Comparison of ENCODE assay signal across 20 cellular contexts in the genomic region with DNA sequence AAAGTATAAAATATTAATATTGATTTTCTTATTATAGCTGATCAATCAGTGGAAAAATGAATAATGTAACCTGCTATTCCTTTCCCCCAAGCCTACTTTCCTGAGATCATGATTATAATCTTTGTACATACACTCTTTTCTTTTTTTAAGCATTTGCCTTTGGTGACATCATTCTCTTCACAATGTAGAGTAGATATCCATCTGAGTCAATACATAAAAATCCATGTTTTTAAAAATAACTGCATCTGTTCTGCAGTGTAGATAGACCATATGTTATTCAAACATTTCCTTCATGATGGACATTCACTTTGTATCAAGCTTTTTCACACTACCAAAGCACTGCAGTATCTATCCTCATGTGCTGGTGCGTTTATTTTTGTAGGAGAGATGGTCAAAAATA.
DNase-seq lines count a peak whose midpoint lies in the region; ATAC-seq and TF ChIP-seq lines count a peak whose summit lies in the region.
"Had no signal": no experiment of that assay in that cellular context is flagged by ENCODE, and none has a peak within 500 bp of the region (broad histone marks: within the 10 kb centered on the region; RNA-seq: fewer than 3 reads in every experiment).

No MANE protein-coding gene starts in this region.

- peaks cover 19% of the 10 kb centered on the region for H3K79me1 ChIP-seq in mesenchymal stem cell (replicated peaks; ENCODE audit: low read length, poor library complexity, severe bottlenecking)

- no peak overlapping the region for H2BK120ac ChIP-seq in mesenchymal stem cell (ENCODE audit: low read depth, low read length)

- no peak for ATAC-seq in GM18511 (IDR thresholded peaks at IDR 0.05; ENCODE audit: unreplicated experiment)
- ATAC-seq: K562 had no signal

- no peak overlapping the region for H4K91ac ChIP-seq in mesenchymal stem cell (ENCODE audit: low read length)

- H3K4ac ChIP-seq in mesenchymal stem cell (ENCODE audit: low read depth in 1 of 2, low read length in 2 of 2): no peak overlapping the region

- H3K36me3 ChIP-seq in HEK293 (ENCODE audit: control insufficient read depth in 2 of 2, insufficient read depth in 1 of 2, low read length in 2 of 2) (no peaks in the 10 kb centered on the region), mesenchymal stem cell (ENCODE audit: control insufficient read depth in 1 of 2, insufficient read depth in 2 of 2, low read depth in 1 of 2, low read length in 2 of 2) (no peaks in the 10 kb centered on the region)

- H3K4me3 ChIP-seq in AG04449 (ENCODE audit: low read depth, low read length): no peak overlapping the region
- no peak overlapping the region for H3K4me3 ChIP-seq in HEK293 (ENCODE audit: low read depth, low read length)
- no peak overlapping the region for H3K4me3 ChIP-seq in astrocyte of the spinal cord (ENCODE audit: low read depth, low read length)
- no peak overlapping the region for H3K4me3 ChIP-seq in fibroblast of the aortic adventitia (ENCODE audit: low read depth, low read length)
- no peak overlapping the region for H3K4me3 ChIP-seq in mesenchymal stem cell (ENCODE audit: insufficient read depth in 1 of 2, low read depth in 1 of 2, low read length in 2 of 2)
- H3K4me3 ChIP-seq in coronary artery: no peak overlapping the region
- H3K4me3 ChIP-seq: K562 had no signal

- H3K9ac ChIP-seq in mesenchymal stem cell (ENCODE audit: low read length): no peak overlapping the region

- no peak overlapping the region for H2AK5ac ChIP-seq in mesenchymal stem cell (ENCODE audit: low read length, severe bottlenecking)

- no peaks in the 10 kb centered on the region for H3K27me3 ChIP-seq in mesenchymal stem cell (ENCODE audit: control insufficient read depth in 1 of 2, insufficient read depth in 1 of 2, low read length in 2 of 2)

- H3K18ac ChIP-seq in mesenchymal stem cell (ENCODE audit: low read depth in 1 of 2, low read length in 2 of 2): no peak overlapping the region

- H3K9me3 ChIP-seq in HEK293 (ENCODE audit: control insufficient read depth, insufficient read depth, low read depth, low read length) (no peaks in the 10 kb centered on the region), mesenchymal stem cell (ENCODE audit: control insufficient read depth, low read length) (no peaks in the 10 kb centered on the region)

- H2BK12ac ChIP-seq in mesenchymal stem cell (ENCODE audit: low read length in 2 of 2): no peak overlapping the region

- no peak overlapping the region for H2AFZ ChIP-seq in mesenchymal stem cell (ENCODE audit: low read depth, low read length)

- no peak overlapping the region for H4K8ac ChIP-seq in mesenchymal stem cell (ENCODE audit: low read length)

- no peak overlapping the region for H2BK15ac ChIP-seq in mesenchymal stem cell (ENCODE audit: low read depth, poor library complexity, severe bottlenecking)

- H3K14ac ChIP-seq in mesenchymal stem cell (ENCODE audit: low read length in 2 of 2): no peak overlapping the region

- peak; percentile 7 for DNase-seq in AG04449 (ENCODE audit: low read depth, low spot score)
- peak; percentile 26 for DNase-seq in astrocyte of the spinal cord (ENCODE audit: low read depth, low spot score)
- peak; percentile 61 for DNase-seq in fibroblast of the aortic adventitia (ENCODE audit: low read depth)
- no peak for DNase-seq in mesenchymal stem cell
- DNase-seq in Kasumi-1 (lab: John Stamatoyannopoulos, UW): no peak
- DNase-seq in coronary artery (ENCODE audit: low spot score): no peak
- DNase-seq: 8988T, C1 segment of cervical spinal cord, DMS79 treated with DMSO at 0.1 percent for 48 hours, GF-D8, H7, NCI-H1417 treated with DMSO at 0.1 percent for 48 hours, NCI-H1930, NCI-H2171, NCI-H748 treated with DMSO at 0.1 percent for 48 hours, RPMI8226, SIG-M5 had no signal

- 92% methylated on average over 1 of the region's 1 CpG for WGBS in mesenchymal stem cell

- TF ChIP-seq CTCF in AG04449 (IDR thresholded peaks at IDR 0.05; ENCODE audit: insufficient read depth, low read length, missing control alignments) (no peak), HEK293 (tag by site-specific recombination; IDR thresholded peaks at IDR 0.05) (no peak), astrocyte of the spinal cord (IDR thresholded peaks at IDR 0.05; ENCODE audit: low read depth, low read length) (no peak), fibroblast of the aortic adventitia (IDR thresholded peaks at IDR 0.05; ENCODE audit: insufficient read depth, low read length) (no peak), coronary artery (IDR thresholded peaks at IDR 0.05) (no peak)

- in situ Hi-C loops in astrocyte of the spinal cord (cut with HindIII; ENCODE audit: low sequenced_read_pairs): no loop called here

- H3K4me1 ChIP-seq in HEK293 (ENCODE audit: control insufficient read depth, insufficient read depth, low read length) (peaks cover 4% of the 10 kb centered on the region; the same call in 1 of the 2 replicates), mesenchymal stem cell (ENCODE audit: control insufficient read depth, insufficient read depth, low read depth, low read length) (peaks cover 1% of the 10 kb centered on the region)

- POLR2A ChIA-PET in AG04449 (lab: Yijun Ruan, JAX): no interaction called here
- POLR2A ChIA-PET in HEK293 (lab: Yijun Ruan, JAX): no interaction called here

- H3K27ac ChIP-seq in HEK293 (ENCODE audit: extremely low read depth, low read depth, low read length) (no peak overlapping the region), mesenchymal stem cell (ENCODE audit: low read length, poor library complexity, severe bottlenecking) (no peak overlapping the region), coronary artery (no peak overlapping the region)

- CTCF ChIA-PET in AG04449 (lab: Yijun Ruan, JAX) (no interaction called here), HEK293 (lab: Yijun Ruan, JAX) (interaction anchor here (0.6 kb wide), 1 partner anchor 1897 kb away, joined by 3 read pairs; no protein-coding TSS in a partner anchor)

- H3K23ac ChIP-seq in mesenchymal stem cell (ENCODE audit: low read length in 2 of 2): no peak overlapping the region

- H3K4me2 ChIP-seq in mesenchymal stem cell (ENCODE audit: low read length, poor library complexity, severe bottlenecking): no peak overlapping the region

- H2BK5ac ChIP-seq in mesenchymal stem cell (ENCODE audit: low read depth, low read length, poor library complexity, severe bottlenecking): no peak overlapping the region

TF ChIP-seq in HEK293, 187 proteins besides CTCF, POLR2A, EP300 and RAD21:
- no peak for TF ChIP-seq HOXC10 (CRISPR knock-in tag; IDR thresholded peaks at IDR 0.05)
- no peak for TF ChIP-seq ZNF660 (tag by site-specific recombination; IDR thresholded peaks at IDR 0.05)
- no peak for TF ChIP-seq ZXDB (tag by site-specific recombination; IDR thresholded peaks at IDR 0.05)
- peak; percentile 78 for TF ChIP-seq ATF2 (tag by site-specific recombination; IDR thresholded peaks at IDR 0.05; ENCODE audit: low read depth)
- no peak for TF ChIP-seq KLF9 (tag by site-specific recombination; IDR thresholded peaks at IDR 0.05; ENCODE audit: low read depth)
- no peak for TF ChIP-seq GLIS1 (tag by site-specific recombination; IDR thresholded peaks at IDR 0.05)
- TF ChIP-seq ZNF692 (tag by site-specific recombination; IDR thresholded peaks at IDR 0.05): no peak
- TF ChIP-seq GLI4 (tag by site-specific recombination; IDR thresholded peaks at IDR 0.05): no peak

Comparison
In these comparisons a context has a peak if more than half of its experiments do, and no peak if none do; other contexts are left out.
1. DNase-seq: peak in AG04449 (single experiment), astrocyte of the spinal cord (single experiment) and fibroblast of the aortic adventitia (single experiment); none in mesenchymal stem cell (single experiment), Kasumi-1 (0 of 2) and coronary artery (single experiment).